19 cellular contexts compared by ENCODE assay signal in genomic region chr16:89583895-89584644, GRCh38. TPM values are rescaled to one million over a fixed set of nuclear protein-coding genes. Genes with fewer than 3 reads are reported as not detected.
"Had no signal": no experiment of that assay in that cellular context is flagged by ENCODE, and none has a peak within 500 bp of the region (broad histone marks: within the 10 kb centered on the region; RNA-seq: fewer than 3 reads in every experiment).

No MANE protein-coding gene starts in this region.

- ATAC-seq: activated CD8-positive, alpha-beta memory T cell treated with anti-CD3 and anti-CD28 coated beads, Interleukin-2, amount 10 ng/mL, durations not matched to agents 7 days and 5 days; activated CD8-positive, alpha-beta T cell treated with anti-CD3 and anti-CD28 coated beads for 36 hours; left lobe of liver; naive thymus-derived CD4-positive, alpha-beta T cell; T-helper 17 cell had no signal

- H3K36me3 Mint-ChIP-seq: activated CD8-positive, alpha-beta memory T cell treated with anti-CD3 and anti-CD28 coated beads, Interleukin-2, amount 10 ng/mL, durations not matched to agents 7 days and 5 days; brain; naive thymus-derived CD4-positive, alpha-beta T cell had no signal

- H3K27ac Mint-ChIP-seq: activated CD4-positive, alpha-beta T cell treated with anti-CD3 and anti-CD28 coated beads, Interleukin-2, amount 10 ng/mL, durations not matched to agents 7 days and 5 days; activated CD8-positive, alpha-beta memory T cell treated with anti-CD3 and anti-CD28 coated beads, Interleukin-2, amount 10 ng/mL, durations not matched to agents 7 days and 5 days; activated CD8-positive, alpha-beta T cell treated with anti-CD3 and anti-CD28 coated beads for 36 hours; dendritic cell treated with granulocyte-macrophage colony-stimulating factor and Interleukin-4, amounts not matched to agents 40 ng/mL and 50 ng/mL, for 4 days; T-helper 17 cell had no signal

- H3K4me3 Mint-ChIP-seq: activated CD4-positive, alpha-beta T cell treated with anti-CD3 and anti-CD28 coated beads, Interleukin-2, amount 10 ng/mL, durations not matched to agents 7 days and 5 days; activated CD8-positive, alpha-beta memory T cell treated with anti-CD3 and anti-CD28 coated beads, Interleukin-2, amount 10 ng/mL, durations not matched to agents 7 days and 5 days; activated CD8-positive, alpha-beta T cell treated with anti-CD3 and anti-CD28 coated beads for 36 hours; brain; dendritic cell treated with granulocyte-macrophage colony-stimulating factor and Interleukin-4, amounts not matched to agents 40 ng/mL and 50 ng/mL, for 4 days; naive thymus-derived CD4-positive, alpha-beta T cell; neural crest cell; T-helper 17 cell had no signal

- H3K27me3 Mint-ChIP-seq: activated CD4-positive, alpha-beta T cell treated with anti-CD3 and anti-CD28 coated beads, Interleukin-2, amount 10 ng/mL, durations not matched to agents 7 days and 5 days; activated CD8-positive, alpha-beta memory T cell treated with anti-CD3 and anti-CD28 coated beads, Interleukin-2, amount 10 ng/mL, durations not matched to agents 7 days and 5 days; activated CD8-positive, alpha-beta T cell treated with anti-CD3 and anti-CD28 coated beads for 36 hours; brain; dendritic cell treated with granulocyte-macrophage colony-stimulating factor and Interleukin-4, amounts not matched to agents 40 ng/mL and 50 ng/mL, for 4 days; naive thymus-derived CD4-positive, alpha-beta T cell; T-helper 17 cell had no signal

- DNase-seq: activated CD4-positive, alpha-beta T cell treated with anti-CD3 and anti-CD28 coated beads, Interleukin-2, amount 10 ng/mL, durations not matched to agents 7 days and 5 days; activated CD4-positive, CD25-positive, alpha-beta regulatory T cell treated with anti-CD3 and anti-CD28 coated beads, Interleukin-2, amount 50 U/mL, for 72 hours; activated CD8-positive, alpha-beta memory T cell treated with anti-CD3 and anti-CD28 coated beads, Interleukin-2, amount 10 ng/mL, durations not matched to agents 7 days and 5 days; activated CD8-positive, alpha-beta T cell treated with anti-CD3 and anti-CD28 coated beads for 36 hours; activated effector memory CD4-positive, alpha-beta T cell treated with anti-CD3 and anti-CD28 coated beads, Interleukin-2, amount 50 U/mL, for 16 hours; activated naive CD4-positive, alpha-beta T cell treated with anti-CD3 and anti-CD28 coated beads, Interleukin-2, amount 50 U/mL, for 16 hours; activated T-cell treated with anti-CD3 and anti-CD28 coated beads for 4 hours; effector CD4-positive, alpha-beta T cell; naive thymus-derived CD4-positive, alpha-beta T cell; ovary; stimulated activated CD4-positive, alpha-beta T cell treated with anti-CD3 and anti-CD28 coated beads, Interleukin-12 subunit alpha, Interleukin-12 subunit beta, amount 100 ng/mL, for 4 hours; stimulated activated CD4-positive, alpha-beta T cell treated with anti-CD3 and anti-CD28 coated beads, Interleukin-4, amount 100 ng/mL, for 4 hours; T-helper 17 cell; uterus had no signal

- H3K4me1 Mint-ChIP-seq: activated CD4-positive, alpha-beta T cell treated with anti-CD3 and anti-CD28 coated beads, Interleukin-2, amount 10 ng/mL, durations not matched to agents 7 days and 5 days; activated CD8-positive, alpha-beta memory T cell treated with anti-CD3 and anti-CD28 coated beads, Interleukin-2, amount 10 ng/mL, durations not matched to agents 7 days and 5 days; brain; naive thymus-derived CD4-positive, alpha-beta T cell; neural crest cell; T-helper 17 cell had no signal

- H3K9me3 Mint-ChIP-seq: activated CD4-positive, alpha-beta T cell treated with anti-CD3 and anti-CD28 coated beads, Interleukin-2, amount 10 ng/mL, durations not matched to agents 7 days and 5 days; brain; dendritic cell treated with granulocyte-macrophage colony-stimulating factor and Interleukin-4, amounts not matched to agents 40 ng/mL and 50 ng/mL, for 4 days; naive thymus-derived CD4-positive, alpha-beta T cell; neural crest cell had no signal

RNA-seq across cellular contexts. Expression of gene CPNE7, which starts 8.5 kb away (rescaled TPM):
- polyA plus RNA-seq: naive thymus-derived CD4-positive, alpha-beta T cell had no signal

RNA-seq across cellular contexts. Expression of gene DPEP1, which starts 29.4 kb away (rescaled TPM):
- total RNA-seq: activated CD4-positive, alpha-beta T cell treated with anti-CD3 and anti-CD28 coated beads, Interleukin-2, amount 10 ng/mL, durations not matched to agents 7 days and 5 days; activated CD8-positive, alpha-beta memory T cell treated with anti-CD3 and anti-CD28 coated beads, Interleukin-2, amount 10 ng/mL, durations not matched to agents 7 days and 5 days; activated CD8-positive, alpha-beta T cell treated with anti-CD3 and anti-CD28 coated beads for 36 hours; fibroblast of villous mesenchyme; naive thymus-derived CD4-positive, alpha-beta T cell; T-helper 17 cell had no signal
- polyA plus RNA-seq: naive thymus-derived CD4-positive, alpha-beta T cell had no signal
